Comparison of ENCODE assay signal across 1 cellular context in the genomic region with DNA sequence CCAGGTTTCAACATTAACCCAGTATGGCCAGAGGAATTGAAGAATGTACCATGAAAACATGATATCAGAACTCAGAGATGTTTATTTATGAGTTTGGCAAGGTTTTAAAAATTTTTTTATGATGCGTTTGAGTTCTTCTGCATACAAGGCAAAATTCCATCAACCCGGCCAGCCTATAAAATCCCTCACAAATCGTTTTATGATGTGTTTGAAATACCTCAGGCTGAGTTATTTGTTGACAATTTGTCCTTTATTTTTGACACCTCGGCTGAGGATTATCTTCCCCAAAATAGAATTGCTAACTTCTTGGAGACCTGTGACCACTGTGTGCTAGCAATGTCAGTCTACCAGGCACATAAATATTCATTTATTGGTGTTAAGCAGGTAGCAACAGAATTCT.
TF ChIP-seq lines count a peak whose summit lies in the region.

No MANE protein-coding gene starts in this region.

TF ChIP-seq in GM23338, 12 proteins besides CTCF, POLR2A, EP300 and RAD21 (continued from another document):
- TF ChIP-seq ZNF462 (CRISPR knock-in tag; IDR thresholded peaks at IDR 0.05) (no peak), EZH2phosphoT487 (IDR thresholded peaks at IDR 0.05; ENCODE audit: unreplicated experiment) (no peak), ZNF331 (CRISPR knock-in tag; IDR thresholded peaks at IDR 0.05; ENCODE audit: low read depth) (no peak), ZNF114 (CRISPR knock-in tag; IDR thresholded peaks at IDR 0.05) (no peak), NANOG (IDR thresholded peaks at IDR 0.05; ENCODE audit: borderline replicate concordance) (no peak), ETS1 (IDR thresholded peaks at IDR 0.05) (no peak), STAT1 (IDR thresholded peaks at IDR 0.05; ENCODE audit: unreplicated experiment) (no peak)
